ENCODE assay signal across 22 cellular contexts in the genomic region with DNA sequence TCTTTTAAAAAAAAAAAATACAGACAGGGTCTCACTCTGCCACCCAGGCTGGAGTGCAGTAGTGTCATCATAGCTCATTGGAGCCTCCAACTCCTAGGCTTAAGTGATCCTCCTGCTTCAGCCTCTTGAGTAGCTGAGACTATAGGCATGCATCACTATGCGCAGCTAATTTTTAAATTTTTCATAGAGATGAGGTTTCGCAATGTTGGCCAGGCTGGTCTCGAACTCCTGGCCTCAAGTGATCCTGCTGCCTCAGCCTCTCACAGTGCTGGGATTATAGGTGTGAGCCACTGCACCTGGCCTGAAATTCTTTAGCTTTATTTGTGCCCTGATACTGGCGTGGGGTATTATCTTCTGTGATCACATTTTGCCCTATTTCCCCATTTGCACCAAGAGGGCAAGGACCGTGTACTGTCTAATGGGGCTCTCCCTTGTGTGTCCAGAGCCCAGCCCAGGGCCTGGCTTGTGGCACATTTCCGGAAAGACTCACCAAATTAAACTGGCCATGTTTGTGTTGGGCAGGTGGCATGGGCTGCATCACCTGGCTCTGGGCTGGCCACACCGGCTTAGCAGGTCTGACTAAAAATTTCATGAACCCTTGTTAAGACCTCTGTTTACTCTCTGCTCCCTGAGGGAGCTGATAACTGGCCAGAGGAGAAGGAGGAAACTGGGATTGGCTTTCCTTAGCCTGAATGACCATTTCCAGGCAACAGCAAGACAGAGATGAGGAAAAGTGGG. TPM values are rescaled to one million over a fixed set of nuclear protein-coding genes. Genes with fewer than 3 reads are reported as not detected.
A peak's percentile ranks its signal among the peaks of the same experiment; 100 is the strongest.
DNase-seq lines count a peak whose midpoint lies in the region; ATAC-seq, FAIRE-seq and TF ChIP-seq lines count a peak whose summit lies in the region.
"Had no signal": no experiment of that assay in that cellular context is flagged by ENCODE, and none has a peak within 500 bp of the region (broad histone marks: within the 10 kb centered on the region; RNA-seq: fewer than 3 reads in every experiment).

No MANE protein-coding gene starts in this region.

- no peak overlapping the region for H3K4me2 ChIP-seq in A549
- H3K4me2 ChIP-seq in neural progenitor cell = no peak overlapping the region
- H3K4me2 ChIP-seq: SK-N-SH had no signal

- TF ChIP-seq RAD21 in A549 (conservative IDR thresholded peaks at IDR 0.05 in 1 of 2, IDR thresholded peaks at IDR 0.05 in 1 of 2) = no peak

- POLR2A ChIA-PET in A549 (lab: Yijun Ruan, JAX) = no interaction called here

- no peak for FAIRE-seq in A549 (lab: Jason Lieb, UNC)

- H3K27me3 Mint-ChIP-seq in neural progenitor cell (ENCODE audit: insufficient read depth, low read depth) = peaks cover 6% of the 10 kb centered on the region
- H3K27me3 Mint-ChIP-seq: stimulated activated memory B cell treated with anti-CD40 and anti-IgM and Interleukin-4, amounts not matched to agents 10 μg/mL and 1 μg/mL and 100 μg/mL, for 72 hours had no signal

- H4K20me1 ChIP-seq in neural progenitor cell (ENCODE audit: low read depth) = peaks cover 10% of the 10 kb centered on the region

- H2AFZ ChIP-seq in neural progenitor cell (replicated peaks) = no peak overlapping the region

- H3K79me2 ChIP-seq in neural progenitor cell (ENCODE audit: low read depth) = no peaks in the 10 kb centered on the region

- H3K9me3 ChIP-seq in A549 (no peaks in the 10 kb centered on the region), neural progenitor cell (ENCODE audit: low read depth) (no peaks in the 10 kb centered on the region)
- H3K9me3 ChIP-seq: Caco-2, heart left ventricle, Peyer's patch, SK-N-SH, upper lobe of left lung had no signal

- no peaks in the 10 kb centered on the region for H3K4me1 ChIP-seq in A549
- peaks cover 39% of the 10 kb centered on the region for H3K4me1 ChIP-seq in neural progenitor cell
- H3K4me1 ChIP-seq: Peyer's patch, upper lobe of left lung had no signal

- TF ChIP-seq CTCF in A549 (IDR thresholded peaks at IDR 0.05) (no peak), dorsolateral prefrontal cortex (IDR thresholded peaks at IDR 0.05 in 54 of 56, conservative IDR thresholded peaks at IDR 0.05 in 2 of 56; ENCODE audit: low read depth in 1 of 56, partially characterized antibody in 56 of 56) (no peak), neural progenitor cell (IDR thresholded peaks at IDR 0.05) (no peak)

- H3K4me3 ChIP-seq in A549 (no peak overlapping the region), dorsolateral prefrontal cortex (no peak overlapping the region), neural progenitor cell (no peak overlapping the region)
- H3K4me3 ChIP-seq: heart left ventricle, Peyer's patch, upper lobe of left lung had no signal

- no peaks in the 10 kb centered on the region for H3K27me3 ChIP-seq in dorsolateral prefrontal cortex
- H3K27me3 ChIP-seq in neural progenitor cell = no peaks in the 10 kb centered on the region
- H3K27me3 ChIP-seq: heart left ventricle, Peyer's patch, upper lobe of left lung had no signal

- CTCF ChIA-PET in A549 (lab: Yijun Ruan, JAX) = interaction anchor here (1.0 kb wide), 1 partner anchor 64 kb away, joined by 3 read pairs; no protein-coding TSS in a partner anchor

- H3K36me3 ChIP-seq in neural progenitor cell = no peaks in the 10 kb centered on the region

- peak overlapping the region; percentile 52 for H3K27ac Mint-ChIP-seq in neural progenitor cell
- H3K27ac Mint-ChIP-seq: stimulated activated memory B cell treated with anti-CD40 and anti-IgM and Interleukin-4, amounts not matched to agents 10 μg/mL and 1 μg/mL and 100 μg/mL, for 72 hours had no signal

- peaks cover 5% of the 10 kb centered on the region for H3K36me3 Mint-ChIP-seq in neural progenitor cell

- WGBS in A549 (ENCODE audit: missing lambda C conversion rate) = 84% methylated on average over 5 of the region's 7 CpGs

- ATAC-seq in A549 = no peak
- no peak for ATAC-seq in HG02870 (IDR thresholded peaks at IDR 0.05; ENCODE audit: unreplicated experiment)
- ATAC-seq in GM21528 (IDR thresholded peaks at IDR 0.05; ENCODE audit: low FRiP score, unreplicated experiment) = no peak
- ATAC-seq: HCT116; heart left ventricle; stimulated activated memory B cell treated with anti-CD40 and anti-IgM and Interleukin-4, amounts not matched to agents 10 μg/mL and 1 μg/mL and 100 μg/mL, for 72 hours had no signal

- no peak for TF ChIP-seq POLR2A in A549 (IDR thresholded peaks at IDR 0.05; ENCODE audit: low read length)

- no peak overlapping the region for H3K27ac ChIP-seq in A549
- peak overlapping the region in 41 of 59 donors; percentile 3 to 98 (median 93) for H3K27ac ChIP-seq in dorsolateral prefrontal cortex
- H3K27ac ChIP-seq in neural progenitor cell = no peak overlapping the region
- H3K27ac ChIP-seq: heart left ventricle, Peyer's patch, upper lobe of left lung had no signal

- DNase-seq in A549 (ENCODE audit: low read depth in 1 of 2, low spot score in 1 of 2) (no peak), ELF-1 (ENCODE audit: low read depth, low spot score) (peak; percentile 71), dorsolateral prefrontal cortex (no peak), neural progenitor cell (ENCODE audit: low spot score) (no peak), NCI-H1048 (lab: John Stamatoyannopoulos, UW) (no peak), nucleus accumbens (lab: John Stamatoyannopoulos, UW) (no peak)
- DNase-seq: activated CD4-positive, CD25-positive, alpha-beta regulatory T cell treated with anti-CD3 and anti-CD28 coated beads, Interleukin-2, amount 50 U/mL, for 72 hours; caudate nucleus; heart left ventricle; immature natural killer cell; NCI-H2081; NCI-H524 treated with DMSO at 0.1 percent for 48 hours; Peyer's patch; SK-N-SH; T1000 had no signal

- H3K9me3 Mint-ChIP-seq in neural progenitor cell = no peaks in the 10 kb centered on the region
- H3K9me3 Mint-ChIP-seq: immature natural killer cell; neural crest cell; stimulated activated memory B cell treated with anti-CD40 and anti-IgM and Interleukin-4, amounts not matched to agents 10 μg/mL and 1 μg/mL and 100 μg/mL, for 72 hours had no signal

- H3K9ac ChIP-seq in neural progenitor cell = no peak overlapping the region
- H3K9ac ChIP-seq: SK-N-SH had no signal

- no peak for TF ChIP-seq EP300 in A549 (IDR thresholded peaks at IDR 0.05)

- H3F3A ChIP-seq in neural progenitor cell (ENCODE audit: low read depth) = peaks cover 42% of the 10 kb centered on the region

- H3K4me1 Mint-ChIP-seq in neural progenitor cell = peaks cover 38% of the 10 kb centered on the region
- H3K4me1 Mint-ChIP-seq: immature natural killer cell had no signal

- H3K4me3 Mint-ChIP-seq in neural progenitor cell = no peak overlapping the region
- H3K4me3 Mint-ChIP-seq: immature natural killer cell; neural crest cell; stimulated activated memory B cell treated with anti-CD40 and anti-IgM and Interleukin-4, amounts not matched to agents 10 μg/mL and 1 μg/mL and 100 μg/mL, for 72 hours had no signal

- intact Hi-C loops in dorsolateral prefrontal cortex (cut with DNase I) = loop anchor here in 1 of 2 donors (10.0 kb wide), 1 partner anchor 215 kb away; no protein-coding TSS in a partner anchor

TF ChIP-seq in A549, 52 proteins besides CTCF, POLR2A, EP300 and RAD21:
- TF ChIP-seq HEYL (CRISPR knock-in tag; IDR thresholded peaks at IDR 0.05) (no peak), NPAS2 (CRISPR knock-in tag; IDR thresholded peaks at IDR 0.05; ENCODE audit: borderline replicate concordance) (no peak), CEBPB (IDR thresholded peaks at IDR 0.05) (peak; percentile 30 to 43; a peak in 1 of 4 replicates)

RNA-seq across cellular contexts. Expression of a gene that starts 32.2 kb away (rescaled TPM):
- polyA plus RNA-seq in A549 (2011; rRNA removed) (0.79 and 1.1 TPM in 2 replicates), A549 (2017; fragmentation: RNase III; extraction: RNeasy Plus Mini Kit Qiagen cat#74134 plus additional on column Dnase treatment) (1.1 to 1.6 TPM (median 1.5 TPM) in 3 replicates)
- 0.94 and 1.5 TPM in 2 replicates for polyA plus RNA-seq in A549 (2012; cell fraction: cytosol; rRNA removed)
- polyA plus RNA-seq in A549 (2012; cell fraction: nucleus; rRNA removed) = 2.3 and 3.2 TPM in 2 replicates
- polyA minus RNA-seq in A549 (2011; rRNA and poly(A)+ RNA removed) = 0.78 and 0.83 TPM in 2 replicates
- total RNA-seq in dorsolateral prefrontal cortex (10 to 100 TPM in 104 of 120 experiments, 1 to 10 TPM in 16; 6.7 to 37.6 (median 13.9) TPM), neural progenitor cell (ENCODE audit: low replicate concordance) (1.4 and 5.0 TPM in 2 replicates)

Comparison
In these comparisons a context has a peak if more than half of its experiments do, and no peak if none do; other contexts are left out.
1. H3K27ac ChIP-seq: peak in dorsolateral prefrontal cortex (41 of 59); none in A549 (0 of 2) and neural progenitor cell (single experiment).